Comparison of ENCODE assay signal across 15 cellular contexts in the genomic region with DNA sequence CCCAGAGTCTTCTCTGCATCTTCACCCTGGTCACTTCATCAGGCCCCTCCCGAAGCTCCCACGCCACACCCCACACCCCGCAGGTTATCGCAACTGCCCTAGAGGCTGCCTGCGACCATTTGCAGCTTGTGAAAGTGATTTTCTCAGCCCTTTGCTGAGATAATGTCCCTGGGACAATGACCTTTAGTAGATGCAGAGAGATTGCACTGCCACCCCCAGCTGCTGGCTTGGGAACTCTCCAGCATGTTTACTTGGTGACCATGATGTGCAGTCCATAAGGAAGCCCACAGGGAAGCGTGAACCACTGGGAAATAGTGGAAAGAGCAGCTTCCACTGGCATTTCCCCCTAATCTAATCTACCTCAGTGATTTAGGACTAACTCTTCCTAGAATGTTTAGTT.
A peak's percentile ranks its signal among the peaks of the same experiment; 100 is the strongest.
DNase-seq lines count a peak whose midpoint lies in the region; ATAC-seq, FAIRE-seq and TF ChIP-seq lines count a peak whose summit lies in the region.
"Had no signal": no experiment of that assay in that cellular context is flagged by ENCODE, and none has a peak within 500 bp of the region (broad histone marks: within the 10 kb centered on the region; RNA-seq: fewer than 3 reads in every experiment).

No MANE protein-coding gene starts in this region.

- H2BK120ac ChIP-seq in IMR-90 (ENCODE audit: low read depth, low read length): peak overlapping the region; percentile 74

- 0 out of 4 replicates have a peak overlapping the region, but pooled peaks of 1 of the 2 experiments have one; percentile 20 for H4K8ac ChIP-seq in IMR-90 (ENCODE audit: low read depth in 2 of 2, low read length in 2 of 2)

- in situ Hi-C loops in IMR-90 (cut with MboI; ENCODE audit: low sequenced_read_pairs) (no loop called here), K562 (cut with MboI) (no loop called here)

- no peak for TF ChIP-seq RAD21 in IMR-90 (IDR thresholded peaks at IDR 0.05; ENCODE audit: low read length)
- TF ChIP-seq RAD21 in K562 (CRISPR knock-in tag; conservative IDR thresholded peaks at IDR 0.05 in 1 of 2, IDR thresholded peaks at IDR 0.05 in 1 of 2): no peak

- H4K91ac ChIP-seq in IMR-90 (ENCODE audit: insufficient read depth, low read depth, low read length): peak overlapping the region; percentile 31; the same call in 1 of the 2 replicates

- H2AFZ ChIP-seq in IMR-90 (replicated peaks; ENCODE audit: low read length, poor library complexity) (no peak overlapping the region), K562 (ENCODE audit: low read depth, low read length) (no peak overlapping the region)

- TF ChIP-seq CTCF in IMR-90 (conservative IDR thresholded peaks at IDR 0.05; ENCODE audit: low read depth, low read length) (no peak), K562 (IDR thresholded peaks at IDR 0.05 in 2 of 3, conservative IDR thresholded peaks at IDR 0.05 in 1 of 3; ENCODE audit: insufficient read depth in 2 of 3, low read depth in 1 of 3, low read length in 3 of 3) (no peak), mesothelial cell of epicardium (IDR thresholded peaks at IDR 0.05; ENCODE audit: unreplicated experiment) (no peak)

- peak overlapping the region; percentile 24 for H3K27ac Mint-ChIP-seq in mesothelial cell of epicardium
- no peak overlapping the region for H3K27ac Mint-ChIP-seq in stimulated activated memory B cell treated with anti-CD40 and anti-IgM and Interleukin-4, amounts not matched to agents 10 μg/mL and 1 μg/mL and 100 μg/mL, for 72 hours
- H3K27ac Mint-ChIP-seq: CD4-positive, alpha-beta memory T cell; HFFc6 had no signal

- H3K27me3 ChIP-seq in IMR-90 (ENCODE audit: control insufficient read depth, insufficient read depth, low read length) (no peaks in the 10 kb centered on the region), K562 (ENCODE audit: control insufficient read depth in 2 of 2, insufficient read depth in 2 of 2, low read length in 2 of 2) (no peaks in the 10 kb centered on the region)
- H3K27me3 ChIP-seq: BE2C had no signal

- FAIRE-seq in K562 (lab: Jason Lieb, UNC): no peak
- FAIRE-seq: A549, GM12891 had no signal

- DNase-seq in IMR-90 (peak; percentile 21), K562 (ENCODE audit: extremely low read depth in 1 of 4, low spot score in 3 of 4) (no peak), mesothelial cell of epicardium (ENCODE audit: low spot score in 2 of 2, unreplicated experiment in 2 of 2) (no peak), Kasumi-1 (lab: John Stamatoyannopoulos, UW) (no peak)
- DNase-seq: BE2C; CD4-positive, alpha-beta memory T cell; DMS79; HCEC 1CT; HFFc6 had no signal

- peak overlapping the region; percentile 3; the same call in 1 of the 2 replicates for H4K5ac ChIP-seq in IMR-90 (ENCODE audit: low read depth, low read length)

- H3K9me3 Mint-ChIP-seq in mesothelial cell of epicardium: no peaks in the 10 kb centered on the region
- H3K9me3 Mint-ChIP-seq in stimulated activated memory B cell treated with anti-CD40 and anti-IgM and Interleukin-4, amounts not matched to agents 10 μg/mL and 1 μg/mL and 100 μg/mL, for 72 hours: no peaks in the 10 kb centered on the region
- H3K9me3 Mint-ChIP-seq: CD4-positive, alpha-beta memory T cell; HFFc6 had no signal

- H3K36me3 ChIP-seq in IMR-90 (ENCODE audit: control insufficient read depth, insufficient read depth, low read length) (peaks cover 7% of the 10 kb centered on the region; the same call in 1 of the 2 replicates), K562 (ENCODE audit: control insufficient read depth, insufficient read depth, low read length) (peaks cover 54% of the 10 kb centered on the region; the same call in 2 of the 3 replicates)
- H3K36me3 ChIP-seq: BE2C had no signal

- H3K4ac ChIP-seq in IMR-90 (ENCODE audit: low read depth, low read length): peak overlapping the region; percentile 50

- H3K4me3 ChIP-seq in IMR-90 (ENCODE audit: insufficient read depth, low read depth, low read length): no peak overlapping the region
- H3K4me3 ChIP-seq in K562: no peak overlapping the region
- H3K4me3 ChIP-seq: A549 had no signal

- H4K20me1 ChIP-seq in IMR-90 (ENCODE audit: insufficient read depth, low read length): no peaks in the 10 kb centered on the region
- H4K20me1 ChIP-seq in K562 (replicated peaks; ENCODE audit: control insufficient read depth, insufficient read depth, low read length): no peaks in the 10 kb centered on the region

- H3K27ac ChIP-seq in IMR-90 (ENCODE audit: insufficient read depth, low read length): no peak overlapping the region
- H3K27ac ChIP-seq in K562 (ENCODE audit: extremely low read depth, low read depth, low read length): no peak overlapping the region
- H3K27ac ChIP-seq: A549, C4-2B, HL-60 had no signal

- no peaks in the 10 kb centered on the region for H3K79me1 ChIP-seq in IMR-90 (ENCODE audit: low read depth in 1 of 2, low read length in 2 of 2)

- H3K4me2 ChIP-seq in IMR-90 (ENCODE audit: low read depth, low read length) (no peak overlapping the region), K562 (ENCODE audit: insufficient read depth, low read length) (no peak overlapping the region)
- H3K4me2 ChIP-seq: A549 had no signal

- H3K18ac ChIP-seq in IMR-90 (ENCODE audit: low read depth, low read length): peak overlapping the region; percentile 9

- TF ChIP-seq POLR2A in IMR-90 (IDR thresholded peaks at IDR 0.05; ENCODE audit: low read depth, low read length) (no peak), K562 (conservative IDR thresholded peaks at IDR 0.05) (no peak)

- WGBS in IMR-90 (ENCODE audit: extremely low coverage in 2 of 2, insufficient read length in 1 of 2), 2 experiments: no CpG with 5 or more reads among the region's 6 CpGs
- 62% methylated on average over 6 of the region's 6 CpGs for WGBS in K562 (ENCODE audit: insufficient coverage, low coverage, missing lambda C conversion rate)

- H2BK5ac ChIP-seq in IMR-90 (ENCODE audit: low read depth, low read length, poor library complexity, severe bottlenecking): no peak overlapping the region

- no peaks in the 10 kb centered on the region for H3K9me3 ChIP-seq in IMR-90 (ENCODE audit: control insufficient read depth, insufficient read depth, low read length)
- no peaks in the 10 kb centered on the region for H3K9me3 ChIP-seq in K562 (replicated peaks; ENCODE audit: control insufficient read depth, insufficient read depth, low read depth, low read length)
- H3K9me3 ChIP-seq: A549, BE2C had no signal

- H3K9ac ChIP-seq in IMR-90 (ENCODE audit: low read depth, low read length): no peak overlapping the region
- H3K9ac ChIP-seq in K562 (ENCODE audit: insufficient read depth in 1 of 2, low read depth in 2 of 2, low read length in 2 of 2): no peak overlapping the region

- BruUV-seq in IMR-90 (replicated peaks; lab: Mats Ljungman, UMichigan) (no TSS peak), K562 (replicated peaks; lab: Mats Ljungman, UMichigan) (no TSS peak)

- no peak overlapping the region for H3K56ac ChIP-seq in IMR-90 (ENCODE audit: extremely low read depth, insufficient read depth, low read length)

- H3K14ac ChIP-seq in IMR-90 (replicated peaks; ENCODE audit: low read depth, low read length): no peak overlapping the region

- no peak overlapping the region for H3K23ac ChIP-seq in IMR-90 (ENCODE audit: low read depth, low read length)

- H2BK20ac ChIP-seq in IMR-90 (ENCODE audit: low read depth, low read length): peak overlapping the region; percentile 72

- no peak overlapping the region for H2BK15ac ChIP-seq in IMR-90 (ENCODE audit: low read depth, low read length)

- POLR2A ChIA-PET in IMR-90 (lab: Charles Lee; ENCODE audit: unreplicated experiment) (no interaction called here), K562 (lab: Yijun Ruan, JAX) (interaction anchor here (0.8 to 1.3 kb wide), 2 partner anchors 35 to 70 kb away, joined by 3 read pairs; no protein-coding TSS in a partner anchor)

- peaks cover 26% of the 10 kb centered on the region for H3K4me1 Mint-ChIP-seq in mesothelial cell of epicardium
- H3K4me1 Mint-ChIP-seq in stimulated activated memory B cell treated with anti-CD40 and anti-IgM and Interleukin-4, amounts not matched to agents 10 μg/mL and 1 μg/mL and 100 μg/mL, for 72 hours: peaks cover 16% of the 10 kb centered on the region
- H3K4me1 Mint-ChIP-seq: CD4-positive, alpha-beta memory T cell had no signal

- H2AK5ac ChIP-seq in IMR-90 (ENCODE audit: low read depth, low read length): no peak overlapping the region; the same call in 1 of the 2 replicates

- dilution Hi-C loops in IMR-90 (cut with HindIII; ENCODE audit: low sequenced_read_pairs, unreplicated experiment): no loop called here

- H3K9me1 ChIP-seq in IMR-90 (ENCODE audit: insufficient read depth, low read length) (peaks cover 5% of the 10 kb centered on the region), K562 (ENCODE audit: control insufficient read depth, insufficient read depth, low read length) (no peaks in the 10 kb centered on the region)

- peak overlapping the region; percentile 16 for H2AK9ac ChIP-seq in IMR-90 (replicated peaks; ENCODE audit: low read depth, low read length, poor library complexity)

- ATAC-seq in IMR-90 (ENCODE audit: low read depth): no peak
- peak; percentile 41 for ATAC-seq in K562
- no peak for ATAC-seq in stimulated activated memory B cell treated with anti-CD40 and anti-IgM and Interleukin-4, amounts not matched to agents 10 μg/mL and 1 μg/mL and 100 μg/mL, for 72 hours
- ATAC-seq in GM19023 (IDR thresholded peaks at IDR 0.05; ENCODE audit: unreplicated experiment): no peak
- ATAC-seq: A549 had no signal

- no peaks in the 10 kb centered on the region for H3K27me3 Mint-ChIP-seq in mesothelial cell of epicardium (ENCODE audit: low read depth)
- no peaks in the 10 kb centered on the region for H3K27me3 Mint-ChIP-seq in stimulated activated memory B cell treated with anti-CD40 and anti-IgM and Interleukin-4, amounts not matched to agents 10 μg/mL and 1 μg/mL and 100 μg/mL, for 72 hours
- H3K27me3 Mint-ChIP-seq: CD4-positive, alpha-beta memory T cell had no signal

- H3K36me3 Mint-ChIP-seq in mesothelial cell of epicardium: peaks cover 28% of the 10 kb centered on the region
- peaks cover 36% of the 10 kb centered on the region for H3K36me3 Mint-ChIP-seq in stimulated activated memory B cell treated with anti-CD40 and anti-IgM and Interleukin-4, amounts not matched to agents 10 μg/mL and 1 μg/mL and 100 μg/mL, for 72 hours

- H3K4me3 Mint-ChIP-seq in mesothelial cell of epicardium: no peak overlapping the region
- H3K4me3 Mint-ChIP-seq in stimulated activated memory B cell treated with anti-CD40 and anti-IgM and Interleukin-4, amounts not matched to agents 10 μg/mL and 1 μg/mL and 100 μg/mL, for 72 hours: no peak overlapping the region
- H3K4me3 Mint-ChIP-seq: CD4-positive, alpha-beta memory T cell; HFFc6 had no signal

- CTCF ChIA-PET in IMR-90 (lab: Yijun Ruan, JAX) (interaction anchor here (1.0 to 1.4 kb wide), 2 partner anchors 13 to 26 kb away, joined by 3 read pairs; no protein-coding TSS in a partner anchor), K562 (lab: Yijun Ruan, JAX; ENCODE audit: low intra/inter-chr PET ratio) (no interaction called here)

- intact Hi-C loops in IMR-90 (cut with micrococcal nuclease) (loop anchor here (5.0 kb wide), 1 partner anchor 37 kb away; no protein-coding TSS in a partner anchor), K562 (cut with micrococcal nuclease) (no loop called here)

- no peaks in the 10 kb centered on the region for H3K79me2 ChIP-seq in K562 (ENCODE audit: control insufficient read depth, insufficient read depth, low read length)

- peaks cover 16% of the 10 kb centered on the region for H3K4me1 ChIP-seq in IMR-90 (ENCODE audit: control insufficient read depth, insufficient read depth, low read length)
- peaks cover 0 to 12% of the 10 kb centered on the region in 2 experiments; a peak in 3 of 5 replicates for H3K4me1 ChIP-seq in K562 (replicated peaks in 1 of 2; ENCODE audit: control insufficient read depth in 2 of 2, insufficient read depth in 2 of 2, low read length in 2 of 2)
- H3K4me1 ChIP-seq: A549, BE2C had no signal

- TF ChIP-seq EP300 in K562 (IDR thresholded peaks at IDR 0.05; ENCODE audit: low read length): no peak
